20 cellular contexts compared by ENCODE assay signal in genomic region chr1:224730950-224731349, GRCh38.
A peak's percentile ranks its signal among the peaks of the same experiment; 100 is the strongest.
DNase-seq lines count a peak whose midpoint lies in the region; ATAC-seq, FAIRE-seq and TF ChIP-seq lines count a peak whose summit lies in the region.
"Had no signal": no experiment of that assay in that cellular context is flagged by ENCODE, and none has a peak within 500 bp of the region (broad histone marks: within the 10 kb centered on the region; RNA-seq: fewer than 3 reads in every experiment).

No MANE protein-coding gene starts in this region.

- H2BK120ac ChIP-seq in IMR-90 (ENCODE audit: low read depth, low read length) = no peak overlapping the region

- no peak overlapping the region for H3K23ac ChIP-seq in IMR-90 (ENCODE audit: low read depth, low read length)

- H4K20me1 ChIP-seq in IMR-90 (ENCODE audit: insufficient read depth, low read length) = no peaks in the 10 kb centered on the region

- dilution Hi-C loops in IMR-90 (cut with HindIII; ENCODE audit: low sequenced_read_pairs, unreplicated experiment) = no loop called here

- intact Hi-C loops in IMR-90 (cut with micrococcal nuclease) = no loop called here

- ATAC-seq in IMR-90 (ENCODE audit: low read depth) = no peak
- no peak for ATAC-seq in HG03520 (IDR thresholded peaks at IDR 0.05; ENCODE audit: unreplicated experiment)
- ATAC-seq: PC-3 had no signal

- H3K9me3 ChIP-seq in IMR-90 (ENCODE audit: control insufficient read depth, insufficient read depth, low read length) = no peaks in the 10 kb centered on the region
- H3K9me3 ChIP-seq: Caco-2, SJCRH30 had no signal

- peaks cover 13% of the 10 kb centered on the region for H3K9me1 ChIP-seq in IMR-90 (ENCODE audit: insufficient read depth, low read length)

- no peak overlapping the region for H3K4me2 ChIP-seq in IMR-90 (ENCODE audit: low read depth, low read length)

- H3K4me3 ChIP-seq in IMR-90 (ENCODE audit: insufficient read depth, low read depth, low read length) (no peak overlapping the region), bronchial epithelial cell (ENCODE audit: low read depth, low read length) (no peak overlapping the region), fibroblast of pulmonary artery (replicated peaks; ENCODE audit: low read depth, low read length) (no peak overlapping the region)
- H3K4me3 ChIP-seq: SJCRH30 had no signal

- H2BK5ac ChIP-seq in IMR-90 (ENCODE audit: low read depth, low read length, poor library complexity, severe bottlenecking) = no peak overlapping the region

- no peak for FAIRE-seq in bronchial epithelial cell (lab: Jason Lieb, UNC)

- no peak overlapping the region for H2AK9ac ChIP-seq in IMR-90 (replicated peaks; ENCODE audit: low read depth, low read length, poor library complexity)

- BruUV-seq in IMR-90 (replicated peaks; lab: Mats Ljungman, UMichigan) = no TSS peak

- peaks cover 0 to 13% of the 10 kb centered on the region in 2 experiments; a peak in 2 of 4 replicates for H3K79me1 ChIP-seq in IMR-90 (ENCODE audit: low read depth in 1 of 2, low read length in 2 of 2)

- H4K91ac ChIP-seq in IMR-90 (ENCODE audit: insufficient read depth, low read depth, low read length) = no peak overlapping the region

- H4K8ac ChIP-seq in IMR-90 (ENCODE audit: low read depth in 2 of 2, low read length in 2 of 2) = no peak overlapping the region

- no peak overlapping the region for H2AK5ac ChIP-seq in IMR-90 (ENCODE audit: low read depth, low read length)

- H3K4ac ChIP-seq in IMR-90 (ENCODE audit: low read depth, low read length) = no peak overlapping the region; the same call in 1 of the 2 replicates

- H3K27me3 ChIP-seq in IMR-90 (ENCODE audit: control insufficient read depth, insufficient read depth, low read length) = no peaks in the 10 kb centered on the region
- H3K27me3 ChIP-seq in bronchial epithelial cell (ENCODE audit: control insufficient read depth, insufficient read depth, low read length) = no peaks in the 10 kb centered on the region

- no peak overlapping the region for H3K18ac ChIP-seq in IMR-90 (ENCODE audit: low read depth, low read length)

- no peak overlapping the region for H2BK20ac ChIP-seq in IMR-90 (ENCODE audit: low read depth, low read length)

- POLR2A ChIA-PET in IMR-90 (lab: Charles Lee; ENCODE audit: unreplicated experiment) = no interaction called here

- H3K4me1 ChIP-seq in IMR-90 (ENCODE audit: control insufficient read depth, insufficient read depth, low read length) = peaks cover 16% of the 10 kb centered on the region
- H3K4me1 ChIP-seq: Caco-2, SJCRH30 had no signal

- H2BK15ac ChIP-seq in IMR-90 (ENCODE audit: low read depth, low read length) = no peak overlapping the region

- DNase-seq in IMR-90 (peak; percentile 22), bronchial epithelial cell (ENCODE audit: low read depth) (peak; percentile 16), fibroblast of pulmonary artery (ENCODE audit: low read depth) (peak; percentile 32), stromal cell of bone marrow (ENCODE audit: low read depth) (peak; percentile 31), NCI-H2081 (lab: John Stamatoyannopoulos, UW) (no peak), NCI-H2029 treated with DMSO at 0.1 percent for 48 hours (lab: John Stamatoyannopoulos, UW) (no peak)
- DNase-seq: ACHN; Caco-2; CD4-positive, CD25-positive, alpha-beta regulatory T cell; DMS153; GOT3; HFFc6; MV-4-11; NCI-H1417; NCI-H187 treated with DMSO at 0.1 percent for 48 hours; NCI-H2171; NCI-H446 treated with DMSO at 0.1 percent for 48 hours; PC-3; SJCRH30 had no signal

- no peak for TF ChIP-seq CTCF in IMR-90 (conservative IDR thresholded peaks at IDR 0.05; ENCODE audit: low read depth, low read length)
- no peak for TF ChIP-seq CTCF in bronchial epithelial cell (IDR thresholded peaks at IDR 0.05; ENCODE audit: insufficient read depth, low read length, severe bottlenecking)
- no peak for TF ChIP-seq CTCF in fibroblast of pulmonary artery (IDR thresholded peaks at IDR 0.05; ENCODE audit: low read length, missing control alignments)

- no peak overlapping the region for H3K27ac ChIP-seq in IMR-90 (ENCODE audit: insufficient read depth, low read length)
- H3K27ac ChIP-seq: SJCRH30 had no signal

- H3K14ac ChIP-seq in IMR-90 (replicated peaks; ENCODE audit: low read depth, low read length) = no peak overlapping the region

- no peak overlapping the region for H3K56ac ChIP-seq in IMR-90 (ENCODE audit: extremely low read depth, insufficient read depth, low read length)

- CTCF ChIA-PET in IMR-90 (lab: Yijun Ruan, JAX) = no interaction called here

- H3K36me3 ChIP-seq in IMR-90 (ENCODE audit: control insufficient read depth, insufficient read depth, low read length) = no peaks in the 10 kb centered on the region
- H3K36me3 ChIP-seq in bronchial epithelial cell (ENCODE audit: control insufficient read depth, insufficient read depth, low read length) = no peaks in the 10 kb centered on the region
- H3K36me3 ChIP-seq: SJCRH30 had no signal

- no peak overlapping the region for H2AFZ ChIP-seq in IMR-90 (replicated peaks; ENCODE audit: low read length, poor library complexity)

- no peak for TF ChIP-seq POLR2A in IMR-90 (IDR thresholded peaks at IDR 0.05; ENCODE audit: low read depth, low read length)

- TF ChIP-seq RAD21 in IMR-90 (IDR thresholded peaks at IDR 0.05; ENCODE audit: low read length) = no peak

- H3K9ac ChIP-seq in IMR-90 (ENCODE audit: low read depth, low read length) = no peak overlapping the region

- H4K5ac ChIP-seq in IMR-90 (ENCODE audit: low read depth, low read length) = no peak overlapping the region

- in situ Hi-C loops in IMR-90 (cut with MboI; ENCODE audit: low sequenced_read_pairs) = no loop called here

TF ChIP-seq in IMR-90, 13 proteins besides CTCF, POLR2A, EP300 and RAD21:
- TF ChIP-seq CEBPB (IDR thresholded peaks at IDR 0.05; ENCODE audit: low read depth, low read length) (peak; percentile 59), RCOR1 (IDR thresholded peaks at IDR 0.05; ENCODE audit: insufficient replicate concordance, low read length) (no peak), ELK1 (IDR thresholded peaks at IDR 0.05; ENCODE audit: borderline replicate concordance, low read depth, low read length) (no peak), BHLHE40 (IDR thresholded peaks at IDR 0.05; ENCODE audit: low read depth, low read length) (no peak)

Comparison
In these comparisons a context has a peak if more than half of its experiments do, and no peak if none do; other contexts are left out.
1. DNase-seq: peak in IMR-90 (single experiment), bronchial epithelial cell (single experiment), fibroblast of pulmonary artery (single experiment) and stromal cell of bone marrow (single experiment); none in NCI-H2081 (0 of 2) and NCI-H2029 treated with DMSO at 0.1 percent for 48 hours (single experiment).